In genomic region chr1:75745276-75745675, GRCh38 we compare ENCODE assay signal across 11 cellular contexts. TPM values are rescaled to one million over a fixed set of nuclear protein-coding genes. Genes with fewer than 3 reads are reported as not detected.
DNase-seq lines count a peak whose midpoint lies in the region; ATAC-seq and TF ChIP-seq lines count a peak whose summit lies in the region.
"Had no signal": no experiment of that assay in that cellular context is flagged by ENCODE, and none has a peak within 500 bp of the region (broad histone marks: within the 10 kb centered on the region; RNA-seq: fewer than 3 reads in every experiment).

No MANE protein-coding gene starts in this region.

- no peaks in the 10 kb centered on the region for H3K27me3 Mint-ChIP-seq in activated T-cell treated with anti-CD3 and anti-CD28 coated beads, Interleukin-2, amount 50 U/mL, for 72 hours (ENCODE audit: low read depth)
- H3K27me3 Mint-ChIP-seq: activated naive CD8-positive, alpha-beta T cell treated with anti-CD3 and anti-CD28 coated beads, Interleukin-2, amount 10 ng/mL, durations not matched to agents 7 days and 5 days had no signal

- no peak for TF ChIP-seq CTCF in spleen (IDR thresholded peaks at IDR 0.05 in 8 of 11, conservative IDR thresholded peaks at IDR 0.05 in 3 of 11)

- no peaks in the 10 kb centered on the region for H3K9me3 ChIP-seq in spleen

- no peak overlapping the region for H3K4me3 Mint-ChIP-seq in activated T-cell treated with anti-CD3 and anti-CD28 coated beads, Interleukin-2, amount 50 U/mL, for 72 hours
- H3K4me3 Mint-ChIP-seq: activated naive CD8-positive, alpha-beta T cell treated with anti-CD3 and anti-CD28 coated beads, Interleukin-2, amount 10 ng/mL, durations not matched to agents 7 days and 5 days had no signal

- 29 to 65% (median 50%) methylated on average over 4 of the region's 4 CpGs for WGBS in spleen, 5 donors

- no peak overlapping the region for H3K27ac Mint-ChIP-seq in activated T-cell treated with anti-CD3 and anti-CD28 coated beads, Interleukin-2, amount 50 U/mL, for 72 hours
- H3K27ac Mint-ChIP-seq: activated naive CD8-positive, alpha-beta T cell treated with anti-CD3 and anti-CD28 coated beads, Interleukin-2, amount 10 ng/mL, durations not matched to agents 7 days and 5 days had no signal

- peaks cover 0 to 11% (median 0%) of the 10 kb centered on the region in 6 donors for H3K4me1 ChIP-seq in spleen

- no peak overlapping the region for H3K4me3 ChIP-seq in spleen

- DNase-seq in activated CD4-positive, CD25-positive, alpha-beta regulatory T cell treated with anti-CD3 and anti-CD28 coated beads, Interleukin-2, amount 50 U/mL, for 72 hours = no peak
- DNase-seq in COLO829 (ENCODE audit: low spot score) (no peak), spleen (no peak)
- no peak for DNase-seq in activated T-cell treated with anti-CD3 and anti-CD28 coated beads, Interleukin-2, amount 50 U/mL, for 72 hours
- DNase-seq: activated naive CD8-positive, alpha-beta T cell treated with anti-CD3 and anti-CD28 coated beads, Interleukin-2, amount 10 ng/mL, durations not matched to agents 7 days and 5 days; DMS79 treated with DMSO at 0.1 percent for 48 hours; NCI-H748 treated with DMSO at 0.1 percent for 48 hours had no signal

- peak; percentile 83 for ATAC-seq in GM18870 (IDR thresholded peaks at IDR 0.05; ENCODE audit: unreplicated experiment)
- ATAC-seq in HG02588 (IDR thresholded peaks at IDR 0.05; ENCODE audit: unreplicated experiment) = peak; percentile 67
- peak; percentile 84 for ATAC-seq in HG03520 (IDR thresholded peaks at IDR 0.05; ENCODE audit: unreplicated experiment)
- ATAC-seq in esophagus mucosa = peak; percentile 59
- ATAC-seq in activated T-cell treated with anti-CD3 and anti-CD28 coated beads, Interleukin-2, amount 50 U/mL, for 72 hours (replicated peaks in 1 of 2) = no peak

- peaks cover 0 to 95% (median 50%) of the 10 kb centered on the region in 6 donors for H3K36me3 ChIP-seq in spleen

- H3K4me1 Mint-ChIP-seq in activated T-cell treated with anti-CD3 and anti-CD28 coated beads, Interleukin-2, amount 50 U/mL, for 72 hours (ENCODE audit: low read depth) = no peaks in the 10 kb centered on the region

- H3K36me3 Mint-ChIP-seq in activated T-cell treated with anti-CD3 and anti-CD28 coated beads, Interleukin-2, amount 50 U/mL, for 72 hours (ENCODE audit: insufficient read depth in 2 of 2) = peaks cover 8 to 13% of the 10 kb centered on the region in 2 donors

- intact Hi-C loops in spleen (cut with DNase I; ENCODE audit: low total_unique reads) = no loop called here

- peak overlapping the region in 2 of 8 donors; percentile 14 to 26 for H3K27ac ChIP-seq in spleen

- H3K9me3 Mint-ChIP-seq in activated T-cell treated with anti-CD3 and anti-CD28 coated beads, Interleukin-2, amount 50 U/mL, for 72 hours = no peaks in the 10 kb centered on the region
- H3K9me3 Mint-ChIP-seq: activated naive CD8-positive, alpha-beta T cell treated with anti-CD3 and anti-CD28 coated beads, Interleukin-2, amount 10 ng/mL, durations not matched to agents 7 days and 5 days had no signal

- no peaks in the 10 kb centered on the region for H3K27me3 ChIP-seq in spleen (replicated peaks in 1 of 7)

- no peak for TF ChIP-seq POLR2A in spleen (IDR thresholded peaks at IDR 0.05)

RNA-seq across cellular contexts. Expression of gene ACADM, which starts 20.8 kb away (rescaled TPM):
- total RNA-seq in esophagus mucosa (39.8 TPM), spleen (10 to 100 TPM; 50.2 to 74.4 (median 55.0) TPM)
- total RNA-seq in activated T-cell treated with anti-CD3 and anti-CD28 coated beads, Interleukin-2, amount 50 U/mL, for 72 hours = 10 to 100 TPM; 43.1 to 48.9 TPM
- polyA plus RNA-seq in spleen = 10 to 100 TPM; 25.8 to 46.6 (median 28.9) TPM

RNA-seq across cellular contexts. Expression of gene RABGGTB, which starts 40.8 kb away (rescaled TPM):
- total RNA-seq in esophagus mucosa (38.8 TPM), spleen (10 to 100 TPM; 55.2 to 94.8 (median 78.2) TPM)
- total RNA-seq in activated T-cell treated with anti-CD3 and anti-CD28 coated beads, Interleukin-2, amount 50 U/mL, for 72 hours = 100 to 1,000 TPM; 133 to 156 TPM
- polyA plus RNA-seq in spleen = 10 to 100 TPM; 59.9 to 85.0 (median 69.8) TPM

RNA-seq across cellular contexts. Expression of gene MSH4, which starts 51.4 kb away (rescaled TPM):
- 0.36 TPM for total RNA-seq in esophagus mucosa
- under 1 TPM; 0.65 to 0.99 TPM for total RNA-seq in activated T-cell treated with anti-CD3 and anti-CD28 coated beads, Interleukin-2, amount 50 U/mL, for 72 hours
- under 1 TPM; 0.17 to 0.85 (median 0.40) TPM for total RNA-seq in spleen
- polyA plus RNA-seq in spleen = under 1 TPM; 0.19 to 0.29 (median 0.22) TPM

Comparison
In these comparisons a context has a peak if more than half of its experiments do, and no peak if none do; other contexts are left out.
1. ATAC-seq: peak in GM18870 (single experiment), HG02588 (single experiment), HG03520 (single experiment) and esophagus mucosa (single experiment); none in activated T-cell treated with anti-CD3 and anti-CD28 coated beads, Interleukin-2, amount 50 U/mL, for 72 hours (0 of 2).